11 cellular contexts compared by ENCODE assay signal in the genomic region with DNA sequence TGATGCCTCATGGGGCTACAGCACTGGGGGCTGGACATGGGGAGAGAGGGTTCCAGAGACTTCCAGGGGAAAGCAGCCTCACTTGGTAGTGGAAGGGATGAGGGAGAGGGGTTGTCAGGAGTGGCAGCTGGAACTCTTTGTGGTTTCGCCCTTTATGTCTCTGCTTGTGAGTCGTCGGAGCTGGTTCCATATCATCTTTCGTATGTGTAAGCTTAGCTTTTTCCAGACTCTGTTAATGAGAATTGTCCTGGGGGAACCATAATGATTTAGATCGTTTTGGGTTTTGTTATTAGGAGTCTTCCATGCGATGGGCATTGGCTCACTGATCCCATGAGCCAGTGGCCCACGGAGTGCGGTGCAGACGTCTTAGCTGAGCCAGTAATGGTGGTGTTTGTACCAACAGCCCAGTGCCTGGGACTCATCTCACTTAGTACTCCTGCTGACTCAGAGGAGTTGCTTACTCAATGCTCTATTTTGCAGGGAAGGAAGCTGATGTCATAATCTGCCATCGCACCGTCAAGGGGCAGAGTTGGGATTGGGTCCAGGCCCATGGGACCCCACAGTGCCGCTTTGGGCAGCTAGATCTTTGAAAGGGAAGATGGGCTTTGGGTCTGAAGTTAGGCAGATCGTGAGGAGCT. TPM values are rescaled to one million over a fixed set of nuclear protein-coding genes. Genes with fewer than 3 reads are reported as not detected.
DNase-seq lines count a peak whose midpoint lies in the region; ATAC-seq and TF ChIP-seq lines count a peak whose summit lies in the region.
"Had no signal": no experiment of that assay in that cellular context is flagged by ENCODE, and none has a peak within 500 bp of the region (broad histone marks: within the 10 kb centered on the region; RNA-seq: fewer than 3 reads in every experiment).

No MANE protein-coding gene starts in this region.

- BruUV-seq in IMR-90 (replicated peaks; lab: Mats Ljungman, UMichigan), result no TSS peak

- intact Hi-C loops in IMR-90 (cut with micrococcal nuclease), result no loop called here

- dilution Hi-C loops in IMR-90 (cut with HindIII; ENCODE audit: low sequenced_read_pairs, unreplicated experiment), result no loop called here

- in situ Hi-C loops in IMR-90 (cut with MboI; ENCODE audit: low sequenced_read_pairs), result loop anchor here (25.0 kb wide), 1 partner anchor 769 kb away; no protein-coding TSS in a partner anchor
- in situ Hi-C loops in astrocyte of the spinal cord (cut with HindIII; ENCODE audit: low sequenced_read_pairs), result no loop called here

- H4K8ac ChIP-seq in IMR-90 (ENCODE audit: low read depth in 2 of 2, low read length in 2 of 2), result peak overlapping the region; percentile 19 to 83
- peak overlapping the region; percentile 88 for H4K8ac ChIP-seq in mesenchymal stem cell (ENCODE audit: low read length)

- no peak overlapping the region for H2AFZ ChIP-seq in IMR-90 (replicated peaks; ENCODE audit: low read length, poor library complexity)
- no peak overlapping the region for H2AFZ ChIP-seq in mesenchymal stem cell (ENCODE audit: low read depth, low read length)

- peak overlapping the region; percentile 28 to 70 for H2BK12ac ChIP-seq in mesenchymal stem cell (ENCODE audit: low read length in 2 of 2)

- H3K79me1 ChIP-seq in IMR-90 (ENCODE audit: low read depth in 1 of 2, low read length in 2 of 2), result peaks cover 39 to 91% of the 10 kb centered on the region in 2 experiments
- peaks cover 28% of the 10 kb centered on the region for H3K79me1 ChIP-seq in mesenchymal stem cell (replicated peaks; ENCODE audit: low read length, poor library complexity, severe bottlenecking)

- no peaks in the 10 kb centered on the region for H3K27me3 ChIP-seq in IMR-90 (ENCODE audit: control insufficient read depth, insufficient read depth, low read length)
- no peaks in the 10 kb centered on the region for H3K27me3 ChIP-seq in mesenchymal stem cell (ENCODE audit: control insufficient read depth in 1 of 2, insufficient read depth in 1 of 2, low read length in 2 of 2)
- H3K27me3 ChIP-seq: spleen had no signal

- peak overlapping the region; percentile 58 for H3K14ac ChIP-seq in IMR-90 (replicated peaks; ENCODE audit: low read depth, low read length)
- no peak overlapping the region for H3K14ac ChIP-seq in mesenchymal stem cell (ENCODE audit: low read length in 2 of 2)

- TF ChIP-seq CTCF in IMR-90 (conservative IDR thresholded peaks at IDR 0.05; ENCODE audit: low read depth, low read length) (no peak), astrocyte of the spinal cord (IDR thresholded peaks at IDR 0.05; ENCODE audit: low read depth, low read length) (no peak)

- H3K4me3 ChIP-seq in IMR-90 (ENCODE audit: insufficient read depth, low read depth, low read length) (no peak overlapping the region), astrocyte of the spinal cord (ENCODE audit: low read depth, low read length) (no peak overlapping the region), mesenchymal stem cell (ENCODE audit: insufficient read depth in 1 of 2, low read depth in 1 of 2, low read length in 2 of 2) (no peak overlapping the region)
- H3K4me3 ChIP-seq: spleen had no signal

- 0 out of 2 replicates have a peak, but pooled peaks cover under 1% of the 10 kb centered on the region for H4K20me1 ChIP-seq in IMR-90 (ENCODE audit: insufficient read depth, low read length)

- TF ChIP-seq RAD21 in IMR-90 (IDR thresholded peaks at IDR 0.05; ENCODE audit: low read length), result no peak

- H3K23ac ChIP-seq in IMR-90 (ENCODE audit: low read depth, low read length) (peak overlapping the region; percentile 28), mesenchymal stem cell (ENCODE audit: low read length in 2 of 2) (no peak overlapping the region)

- peak; percentile 83 for DNase-seq in AG08396 (ENCODE audit: low spot score)
- peak; percentile 96 for DNase-seq in IMR-90
- DNase-seq in astrocyte of the spinal cord (ENCODE audit: low read depth, low spot score), result peak; percentile 90
- peak; percentile 96 for DNase-seq in mesenchymal stem cell
- DNase-seq in stimulated activated CD8-positive, alpha-beta memory T cell treated with anti-CD3 and anti-CD28 coated beads, Interleukin-4, amount 100 ng/mL, for 48 hours, result no peak
- DNase-seq in stimulated activated CD4-positive, alpha-beta T cell treated with anti-CD3 and anti-CD28 coated beads, Interleukin-2, amount 100 ng/mL, for 24 hours, result no peak
- no peak for DNase-seq in NCI-H128 (lab: John Stamatoyannopoulos, UW; ENCODE audit: unreplicated experiment)
- no peak for DNase-seq in NCI-H1417 (lab: John Stamatoyannopoulos, UW)
- DNase-seq: GDM1, spleen had no signal

- H3K4me2 ChIP-seq in IMR-90 (ENCODE audit: low read depth, low read length) (peak overlapping the region; percentile 11), mesenchymal stem cell (ENCODE audit: low read length, poor library complexity, severe bottlenecking) (no peak overlapping the region)

- peak overlapping the region; percentile 76; the same call in 1 of the 2 replicates for H3K56ac ChIP-seq in IMR-90 (ENCODE audit: extremely low read depth, insufficient read depth, low read length)

- H3K27ac ChIP-seq in IMR-90 (ENCODE audit: insufficient read depth, low read length), result peak overlapping the region; percentile 74
- H3K27ac ChIP-seq in mesenchymal stem cell (ENCODE audit: low read length, poor library complexity, severe bottlenecking), result peak overlapping the region; percentile 92

- peak overlapping the region; percentile 7 for H2AK9ac ChIP-seq in IMR-90 (replicated peaks; ENCODE audit: low read depth, low read length, poor library complexity)

- H3K9me3 ChIP-seq in IMR-90 (ENCODE audit: control insufficient read depth, insufficient read depth, low read length) (no peaks in the 10 kb centered on the region), mesenchymal stem cell (ENCODE audit: control insufficient read depth, low read length) (no peaks in the 10 kb centered on the region)
- H3K9me3 ChIP-seq: spleen had no signal

- H2BK15ac ChIP-seq in IMR-90 (ENCODE audit: low read depth, low read length) (peak overlapping the region; percentile 29; the same call in 2 of the 3 replicates), mesenchymal stem cell (ENCODE audit: low read depth, poor library complexity, severe bottlenecking) (peak overlapping the region; percentile 60)

- H3K18ac ChIP-seq in IMR-90 (ENCODE audit: low read depth, low read length) (peak overlapping the region; percentile 50), mesenchymal stem cell (ENCODE audit: low read depth in 1 of 2, low read length in 2 of 2) (peak overlapping the region; percentile 55 to 67)

- H3K36me3 ChIP-seq in IMR-90 (ENCODE audit: control insufficient read depth, insufficient read depth, low read length) (peaks cover 66% of the 10 kb centered on the region), mesenchymal stem cell (ENCODE audit: control insufficient read depth in 1 of 2, insufficient read depth in 2 of 2, low read depth in 1 of 2, low read length in 2 of 2) (peaks cover 68 to 87% of the 10 kb centered on the region in 2 experiments)

- H3K4me1 ChIP-seq in IMR-90 (ENCODE audit: control insufficient read depth, insufficient read depth, low read length), result peaks cover 29% of the 10 kb centered on the region
- H3K4me1 ChIP-seq in mesenchymal stem cell (ENCODE audit: control insufficient read depth, insufficient read depth, low read depth, low read length), result peaks cover 48% of the 10 kb centered on the region

- H2BK120ac ChIP-seq in IMR-90 (ENCODE audit: low read depth, low read length), result peak overlapping the region; percentile 82
- H2BK120ac ChIP-seq in mesenchymal stem cell (ENCODE audit: low read depth, low read length), result peak overlapping the region; percentile 56

- H4K5ac ChIP-seq in IMR-90 (ENCODE audit: low read depth, low read length), result peak overlapping the region; percentile 71

- H2BK20ac ChIP-seq in IMR-90 (ENCODE audit: low read depth, low read length), result peak overlapping the region; percentile 85

- peak overlapping the region; percentile 69 for H2BK5ac ChIP-seq in IMR-90 (ENCODE audit: low read depth, low read length, poor library complexity, severe bottlenecking)
- no peak overlapping the region for H2BK5ac ChIP-seq in mesenchymal stem cell (ENCODE audit: low read depth, low read length, poor library complexity, severe bottlenecking)

- H4K91ac ChIP-seq in IMR-90 (ENCODE audit: insufficient read depth, low read depth, low read length), result peak overlapping the region; percentile 89
- peak overlapping the region; percentile 81 for H4K91ac ChIP-seq in mesenchymal stem cell (ENCODE audit: low read length)

- peak; percentile 81 for ATAC-seq in IMR-90 (ENCODE audit: low read depth)
- ATAC-seq: activated naive CD4-positive, alpha-beta T cell treated with anti-CD3 and anti-CD28 coated beads, Interleukin-2, amount 50 U/mL, for 72 hours had no signal

- POLR2A ChIA-PET in IMR-90 (lab: Charles Lee; ENCODE audit: unreplicated experiment), result no interaction called here

- WGBS in IMR-90 (ENCODE audit: extremely low coverage in 2 of 2, insufficient read length in 1 of 2), 2 experiments, result 25% methylated on average over 4 of the region's 13 CpGs; no CpG with 5 or more reads in 1 of the 2 experiments
- 20% methylated on average over 12 of the region's 13 CpGs for WGBS in mesenchymal stem cell

- peak overlapping the region; percentile 95 for H2AK5ac ChIP-seq in IMR-90 (ENCODE audit: low read depth, low read length)
- H2AK5ac ChIP-seq in mesenchymal stem cell (ENCODE audit: low read length, severe bottlenecking), result peak overlapping the region; percentile 95

- CTCF ChIA-PET in IMR-90 (lab: Yijun Ruan, JAX), result interaction anchor here (0.7 kb wide), 1 partner anchor 167 kb away, joined by 3 read pairs; no protein-coding TSS in a partner anchor

- TF ChIP-seq POLR2A in IMR-90 (IDR thresholded peaks at IDR 0.05; ENCODE audit: low read depth, low read length), result no peak

- peaks cover 23% of the 10 kb centered on the region for H3K9me1 ChIP-seq in IMR-90 (ENCODE audit: insufficient read depth, low read length)

- H3K4ac ChIP-seq in IMR-90 (ENCODE audit: low read depth, low read length) (peak overlapping the region; percentile 73), mesenchymal stem cell (ENCODE audit: low read depth in 1 of 2, low read length in 2 of 2) (peak overlapping the region; percentile 34 to 59)

- H3K9ac ChIP-seq in IMR-90 (ENCODE audit: low read depth, low read length), result peak overlapping the region; percentile 7
- peak overlapping the region; percentile 50 for H3K9ac ChIP-seq in mesenchymal stem cell (ENCODE audit: low read length)

TF ChIP-seq in IMR-90, 13 proteins besides CTCF, POLR2A, EP300 and RAD21 (continues in another document):
- 0 out of 2 replicates have a peak, but pooled peaks have one; percentile 9 for TF ChIP-seq MAZ (IDR thresholded peaks at IDR 0.05; ENCODE audit: borderline replicate concordance, low read depth, low read length)

RNA-seq across cellular contexts. Expression of a gene that starts 48.5 kb away (rescaled TPM):
- total RNA-seq in IMR-90 (2012; rRNA removed), result 77.8 and 79.9 TPM in 2 replicates
- polyA plus RNA-seq in IMR-90 (2012; rRNA removed), result 110 and 112 TPM in 2 replicates
- polyA plus RNA-seq in IMR-90 (2012; cell fraction: cytosol; rRNA removed), result 55.9 and 71.1 TPM in 2 replicates
- 133 and 147 TPM in 2 replicates for polyA plus RNA-seq in IMR-90 (2012; cell fraction: nucleus; rRNA removed; ENCODE audit: low replicate concordance)
- 99.8 TPM for polyA plus RNA-seq in mesenchymal stem cell (2013, experiment 1 of 2)
- 97.5 TPM for polyA plus RNA-seq in mesenchymal stem cell (2013, experiment 2 of 2)

Comparison
In these comparisons a context has a peak if more than half of its experiments do, and no peak if none do; other contexts are left out.
1. DNase-seq: peak in AG08396 (single experiment), IMR-90 (single experiment), astrocyte of the spinal cord (single experiment) and mesenchymal stem cell (single experiment); none in stimulated activated CD8-positive, alpha-beta memory T cell treated with anti-CD3 and anti-CD28 coated beads, Interleukin-4, amount 100 ng/mL, for 48 hours (single experiment), stimulated activated CD4-positive, alpha-beta T cell treated with anti-CD3 and anti-CD28 coated beads, Interleukin-2, amount 100 ng/mL, for 24 hours (0 of 2), NCI-H128 (single experiment) and NCI-H1417 (0 of 3).